16 cellular contexts compared by ENCODE assay signal in the genomic region with DNA sequence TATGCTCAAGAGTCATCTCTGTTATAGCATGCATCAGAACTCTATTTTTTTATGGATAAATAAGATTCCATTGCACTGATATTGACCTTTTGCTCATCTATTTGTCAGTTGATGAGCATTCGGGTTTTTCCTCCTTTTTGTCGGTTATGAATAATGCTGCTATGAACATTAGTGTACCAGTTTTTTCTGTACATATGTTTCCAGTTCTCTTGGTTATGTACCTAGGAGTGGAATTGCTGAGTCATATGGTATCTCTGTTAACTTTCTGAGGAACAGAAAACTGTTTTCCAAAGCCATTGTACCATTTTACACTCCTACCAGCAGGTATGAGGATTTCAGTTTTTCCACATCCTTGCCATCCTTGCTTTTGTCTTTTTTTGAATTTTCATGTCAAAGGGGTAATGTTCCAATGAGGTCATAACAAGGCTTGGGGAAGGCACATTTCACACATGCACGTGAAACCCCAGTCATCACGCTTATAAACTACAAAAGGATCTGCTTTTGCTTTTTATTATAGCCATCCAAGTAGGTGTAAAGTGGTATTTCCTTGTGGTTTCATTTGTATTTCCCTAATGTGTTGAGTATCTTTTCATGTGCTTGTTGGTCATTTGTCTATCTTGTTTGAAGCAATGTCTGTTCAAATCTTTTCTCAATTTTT. TPM values are rescaled to one million over a fixed set of nuclear protein-coding genes. Genes with fewer than 3 reads are reported as not detected.
DNase-seq lines count a peak whose midpoint lies in the region; ATAC-seq and TF ChIP-seq lines count a peak whose summit lies in the region.
"Had no signal": no experiment of that assay in that cellular context is flagged by ENCODE, and none has a peak within 500 bp of the region (broad histone marks: within the 10 kb centered on the region; RNA-seq: fewer than 3 reads in every experiment).

No MANE protein-coding gene starts in this region.

- H3K27ac Mint-ChIP-seq in MCF 10A (ENCODE audit: low read depth, unreplicated experiment): no peak overlapping the region
- H3K27ac Mint-ChIP-seq in stimulated activated naive CD8-positive, alpha-beta T cell treated with anti-CD3 and anti-CD28 coated beads, Interleukin-15, amount 100 ng/mL, for 72 hours: peak overlapping the region in 1 of 2 donors; percentile 1
- H3K27ac Mint-ChIP-seq: GM23338, progenitor cell of endocrine pancreas had no signal

- H3K27me3 ChIP-seq in breast epithelium (no peaks in the 10 kb centered on the region), SK-N-SH (ENCODE audit: insufficient read depth) (no peaks in the 10 kb centered on the region)
- H3K27me3 ChIP-seq: BLaER1, SJCRH30 had no signal

- no peaks in the 10 kb centered on the region for H3K27me3 Mint-ChIP-seq in MCF 10A (ENCODE audit: insufficient read depth, unreplicated experiment)
- H3K27me3 Mint-ChIP-seq in stimulated activated naive CD8-positive, alpha-beta T cell treated with anti-CD3 and anti-CD28 coated beads, Interleukin-15, amount 100 ng/mL, for 72 hours: no peaks in the 10 kb centered on the region
- H3K27me3 Mint-ChIP-seq: progenitor cell of endocrine pancreas had no signal

- POLR2A ChIA-PET in MCF 10A (lab: Yijun Ruan, JAX): interaction anchor here (0.7 to 4.5 kb wide), 3 partner anchors 8 to 102 kb away, joined by 3 to 26 read pairs (median 4); no protein-coding TSS in a partner anchor
- POLR2A ChIA-PET in SK-N-SH (lab: Yijun Ruan, JAX): no interaction called here

- ATAC-seq in stimulated activated naive CD8-positive, alpha-beta T cell treated with anti-CD3 and anti-CD28 coated beads, Interleukin-15, amount 100 ng/mL, for 72 hours: peak; percentile 67
- ATAC-seq in mucosa of descending colon: no peak
- ATAC-seq: GM23338, left cardiac atrium had no signal

- H3K9me3 ChIP-seq in breast epithelium: peaks cover 0 to 23% of the 10 kb centered on the region in 2 donors
- H3K9me3 ChIP-seq in SK-N-SH: 0 out of 2 replicates have a peak, but pooled peaks cover 6% of the 10 kb centered on the region
- H3K9me3 ChIP-seq in mucosa of descending colon: peaks cover 13% of the 10 kb centered on the region

- H3K79me2 ChIP-seq in SK-N-SH (ENCODE audit: insufficient read depth): no peaks in the 10 kb centered on the region

- no peak overlapping the region for H3K4me2 ChIP-seq in SK-N-SH
- H3K4me2 ChIP-seq: BLaER1, GM23338 had no signal

- H3K36me3 ChIP-seq in breast epithelium: no peaks in the 10 kb centered on the region
- no peaks in the 10 kb centered on the region for H3K36me3 ChIP-seq in SK-N-SH (replicated peaks in 1 of 2; ENCODE audit: control insufficient read depth in 1 of 2, insufficient read depth in 2 of 2, low read length in 1 of 2)
- no peaks in the 10 kb centered on the region for H3K36me3 ChIP-seq in mucosa of descending colon (ENCODE audit: low read depth)
- H3K36me3 ChIP-seq: SJCRH30 had no signal

- BruUV-seq in MCF 10A (replicated peaks; lab: Mats Ljungman, UMichigan): no TSS peak

- H3K36me3 Mint-ChIP-seq in MCF 10A (ENCODE audit: insufficient read depth, unreplicated experiment): peaks cover 8% of the 10 kb centered on the region

- intact Hi-C loops in MCF 10A (cut with micrococcal nuclease): no loop called here
- intact Hi-C loops in breast epithelium (cut with DNase I; ENCODE audit: low total_unique reads): no loop called here
- intact Hi-C loops in mucosa of descending colon (cut with DNase I, micrococcal nuclease): no loop called here

- peaks cover 10% of the 10 kb centered on the region for H3K4me1 Mint-ChIP-seq in MCF 10A (ENCODE audit: insufficient read depth, unreplicated experiment)
- peaks cover 15% of the 10 kb centered on the region for H3K4me1 Mint-ChIP-seq in stimulated activated naive CD8-positive, alpha-beta T cell treated with anti-CD3 and anti-CD28 coated beads, Interleukin-15, amount 100 ng/mL, for 72 hours
- H3K4me1 Mint-ChIP-seq: GM23338 had no signal

- TF ChIP-seq CTCF in MCF 10A (IDR thresholded peaks at IDR 0.05; ENCODE audit: unreplicated experiment) (no peak), breast epithelium (IDR thresholded peaks at IDR 0.05) (no peak), SK-N-SH (IDR thresholded peaks at IDR 0.05) (no peak), fibroblast of mammary gland (conservative IDR thresholded peaks at IDR 0.05; ENCODE audit: control insufficient read depth, insufficient read depth, low read depth, low read length) (no peak), mucosa of descending colon (IDR thresholded peaks at IDR 0.05) (no peak)

- no peak for TF ChIP-seq POLR2A in breast epithelium (IDR thresholded peaks at IDR 0.05)

- peak in 1 of 2 experiments; percentile 26; a peak in 1 of 4 replicates for TF ChIP-seq EP300 in SK-N-SH (IDR thresholded peaks at IDR 0.05; ENCODE audit: borderline replicate concordance in 1 of 2, low read depth in 1 of 2, low read length in 1 of 2)

- no peaks in the 10 kb centered on the region for H4K20me1 ChIP-seq in SK-N-SH (ENCODE audit: insufficient read depth)
- H4K20me1 ChIP-seq: BLaER1 had no signal

- no peak overlapping the region for H3K9ac ChIP-seq in SK-N-SH
- H3K9ac ChIP-seq: BLaER1 had no signal

- no peaks in the 10 kb centered on the region for H3K4me1 ChIP-seq in breast epithelium
- H3K4me1 ChIP-seq in SK-N-SH (ENCODE audit: control insufficient read depth in 1 of 2, insufficient read depth in 2 of 2, low read depth in 1 of 2, low read length in 1 of 2): no peaks in the 10 kb centered on the region
- H3K4me1 ChIP-seq in mucosa of descending colon (ENCODE audit: low read depth): peaks cover 2% of the 10 kb centered on the region
- H3K4me1 ChIP-seq: BLaER1, SJCRH30 had no signal

- DNase-seq in MCF 10A (ENCODE audit: unreplicated experiment) (peak; percentile 4), breast epithelium (ENCODE audit: low spot score in 2 of 2) (no peak), SK-N-SH (no peak), fibroblast of mammary gland (ENCODE audit: low read depth) (peak; percentile 87), mucosa of descending colon (no peak), DMS79 (lab: John Stamatoyannopoulos, UW) (no peak)
- no peak for DNase-seq in stimulated activated naive CD8-positive, alpha-beta T cell treated with anti-CD3 and anti-CD28 coated beads, Interleukin-15, amount 100 ng/mL, for 72 hours
- no peak for DNase-seq in activated CD8-positive, alpha-beta memory T cell treated with anti-CD3 and anti-CD28 coated beads for 24 hours
- DNase-seq: left cardiac atrium; NCI-H2081 treated with DMSO at 0.1 percent for 48 hours; stimulated activated CD4-positive, alpha-beta T cell treated with anti-CD3 and anti-CD28 coated beads, Interleukin-4, amount 100 ng/mL, for 1 hour; stimulated activated naive CD4-positive, alpha-beta T cell treated with Interleukin-2 at 50 U/mL for 16 hours had no signal

- CTCF ChIA-PET in MCF 10A (lab: Yijun Ruan, JAX): no interaction called here
- CTCF ChIA-PET in SK-N-SH (lab: Yijun Ruan, JAX): no interaction called here

- H3K4me3 Mint-ChIP-seq in MCF 10A (ENCODE audit: unreplicated experiment): no peak overlapping the region
- H3K4me3 Mint-ChIP-seq in stimulated activated naive CD8-positive, alpha-beta T cell treated with anti-CD3 and anti-CD28 coated beads, Interleukin-15, amount 100 ng/mL, for 72 hours: no peak overlapping the region
- H3K4me3 Mint-ChIP-seq: GM23338 had no signal

- 0 out of 2 replicates have a peak overlapping the region, but pooled peaks have one; percentile 19 for H2AFZ ChIP-seq in SK-N-SH (ENCODE audit: low read depth)
- H2AFZ ChIP-seq: GM23338 had no signal

- H3F3A ChIP-seq in SK-N-SH (replicated peaks; ENCODE audit: insufficient read depth): no peaks in the 10 kb centered on the region

- 60% methylated on average over 4 of the region's 4 CpGs for WGBS in SK-N-SH (ENCODE audit: low lambda C conversion rate)

- H3K9me2 ChIP-seq in SK-N-SH: no peaks in the 10 kb centered on the region

- H3K4me3 ChIP-seq in breast epithelium (no peak overlapping the region), SK-N-SH (ENCODE audit: low read depth in 2 of 2, low read length in 1 of 2) (no peak overlapping the region), fibroblast of mammary gland (ENCODE audit: control insufficient read depth, low read depth, low read length) (no peak overlapping the region), mucosa of descending colon (no peak overlapping the region)
- H3K4me3 ChIP-seq: BLaER1, GM23338, SJCRH30 had no signal

- no peak overlapping the region for H3K27ac ChIP-seq in breast epithelium
- 0 out of 4 replicates have a peak overlapping the region, but pooled peaks of 1 of the 2 experiments have one; percentile 3 for H3K27ac ChIP-seq in SK-N-SH (ENCODE audit: low read depth in 2 of 2, low read length in 1 of 2)
- H3K27ac ChIP-seq: BLaER1, SJCRH30 had no signal

- peaks cover 6% of the 10 kb centered on the region for H3K9me3 Mint-ChIP-seq in MCF 10A (ENCODE audit: unreplicated experiment)
- H3K9me3 Mint-ChIP-seq in stimulated activated naive CD8-positive, alpha-beta T cell treated with anti-CD3 and anti-CD28 coated beads, Interleukin-15, amount 100 ng/mL, for 72 hours: peaks cover 0 to 22% of the 10 kb centered on the region in 2 donors

- TF ChIP-seq RAD21 in SK-N-SH (IDR thresholded peaks at IDR 0.05; ENCODE audit: low read length): no peak

TF ChIP-seq in SK-N-SH, 30 proteins besides CTCF, POLR2A, EP300 and RAD21 (continues in another document):
- TF ChIP-seq, protein P1, sequence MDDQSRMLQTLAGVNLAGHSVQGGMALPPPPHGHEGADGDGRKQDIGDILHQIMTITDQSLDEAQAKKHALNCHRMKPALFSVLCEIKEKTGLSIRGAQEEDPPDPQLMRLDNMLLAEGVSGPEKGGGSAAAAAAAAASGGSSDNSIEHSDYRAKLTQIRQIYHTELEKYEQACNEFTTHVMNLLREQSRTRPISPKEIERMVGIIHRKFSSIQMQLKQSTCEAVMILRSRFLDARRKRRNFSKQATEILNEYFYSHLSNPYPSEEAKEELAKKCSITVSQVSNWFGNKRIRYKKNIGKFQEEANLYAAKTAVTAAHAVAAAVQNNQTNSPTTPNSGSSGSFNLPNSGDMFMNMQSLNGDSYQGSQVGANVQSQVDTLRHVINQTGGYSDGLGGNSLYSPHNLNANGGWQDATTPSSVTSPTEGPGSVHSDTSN (IDR thresholded peaks at IDR 0.05): no peak
- no peak for TF ChIP-seq YY1 (IDR thresholded peaks at IDR 0.05; ENCODE audit: low read depth)

RNA-seq across cellular contexts. Expression of a gene that starts 14.6 kb away (rescaled TPM):
- total RNA-seq in MCF 10A (2022) (1.4 and 1.8 TPM in 2 replicates), breast epithelium (10 to 100 TPM in 1 of 3 donors, 1 to 10 TPM in 2; 5.4 to 15.5 (median 7.9) TPM), mucosa of descending colon (1 to 10 TPM; 5.3 to 8.6 (median 5.8) TPM)
- polyA plus RNA-seq in SK-N-SH (2012; rRNA removed): 1.3 and 1.7 TPM in 2 replicates
- polyA plus RNA-seq in SK-N-SH (2012; cell fraction: cytosol; rRNA removed): 1.4 and 1.7 TPM in 2 replicates
- 0.83 and 1.1 TPM in 2 replicates for polyA plus RNA-seq in SK-N-SH (2012; cell fraction: nucleus; rRNA removed)

RNA-seq across cellular contexts. Expression of a gene that starts 47.1 kb away (rescaled TPM):
- total RNA-seq in MCF 10A (2022) (8.1 and 8.2 TPM in 2 replicates), breast epithelium (1 to 10 TPM; 4.6 to 10.0 (median 8.2) TPM), mucosa of descending colon (1 to 10 TPM; 2.6 to 7.6 (median 3.5) TPM)
- polyA plus RNA-seq in SK-N-SH (2012; rRNA removed): 1.9 and 2.4 TPM in 2 replicates
- 2.0 and 2.4 TPM in 2 replicates for polyA plus RNA-seq in SK-N-SH (2012; cell fraction: cytosol; rRNA removed)
- 1.2 and 1.4 TPM in 2 replicates for polyA plus RNA-seq in SK-N-SH (2012; cell fraction: nucleus; rRNA removed)

Comparison
In these comparisons a context has a peak if more than half of its experiments do, and no peak if none do; other contexts are left out.
1. DNase-seq: peak in MCF 10A (single experiment) and fibroblast of mammary gland (single experiment); none in breast epithelium (0 of 2), SK-N-SH (single experiment), stimulated activated naive CD8-positive, alpha-beta T cell treated with anti-CD3 and anti-CD28 coated beads, Interleukin-15, amount 100 ng/mL, for 72 hours (0 of 2), activated CD8-positive, alpha-beta memory T cell treated with anti-CD3 and anti-CD28 coated beads for 24 hours (single experiment), mucosa of descending colon (0 of 3) and DMS79 (single experiment).